ENCODE assay signal across 16 cellular contexts in genomic region chr4:35164063-35164462, GRCh38.
DNase-seq lines count a peak whose midpoint lies in the region; ATAC-seq and TF ChIP-seq lines count a peak whose summit lies in the region.
"Had no signal": no experiment of that assay in that cellular context is flagged by ENCODE, and none has a peak within 500 bp of the region (broad histone marks: within the 10 kb centered on the region; RNA-seq: fewer than 3 reads in every experiment).

No MANE protein-coding gene starts in this region.

- DNase-seq in NCI-H526 treated with DMSO at 0.1 percent for 48 hours (lab: John Stamatoyannopoulos, UW) (no peak), CD1c-positive myeloid dendritic cell (ENCODE audit: extremely low spot score) (no peak)
- DNase-seq: C1 segment of cervical spinal cord; CD4-positive, CD25-positive, alpha-beta regulatory T cell; CD8-positive, alpha-beta T cell; DMS53; DMS79 treated with DMSO at 0.1 percent for 48 hours; GF-D8; H9 had no signal

- H3K27ac ChIP-seq in OCI-LY3 (ENCODE audit: low read length) = peak overlapping the region; percentile 7; the same call in 1 of the 2 replicates

- peaks cover 20% of the 10 kb centered on the region for H3K4me1 ChIP-seq in OCI-LY3 (ENCODE audit: low read length)

- ATAC-seq in GM18861 (IDR thresholded peaks at IDR 0.05; ENCODE audit: unreplicated experiment) = peak; percentile 73
- peak; percentile 56 for ATAC-seq in HG02759 (IDR thresholded peaks at IDR 0.05; ENCODE audit: unreplicated experiment)
- ATAC-seq in HG02870 (IDR thresholded peaks at IDR 0.05; ENCODE audit: unreplicated experiment) = no peak
- ATAC-seq in HG02571 (IDR thresholded peaks at IDR 0.05; ENCODE audit: unreplicated experiment) = no peak
- ATAC-seq: CD8-positive, alpha-beta T cell; GM23338; HCT116 had no signal

- no peaks in the 10 kb centered on the region for H3K79me2 ChIP-seq in OCI-LY3 (ENCODE audit: low read length)

- no peaks in the 10 kb centered on the region for H4K20me1 ChIP-seq in OCI-LY3 (ENCODE audit: insufficient read depth, low read length)

- H2AFZ ChIP-seq in OCI-LY3 (ENCODE audit: low read depth, low read length) = no peak overlapping the region
- H2AFZ ChIP-seq: GM23338 had no signal

- no peak overlapping the region for H3K4me3 ChIP-seq in OCI-LY3 (ENCODE audit: low read length)
- H3K4me3 ChIP-seq: GM23338 had no signal

- peak overlapping the region; percentile 13; the same call in 1 of the 2 replicates for H3K4me2 ChIP-seq in OCI-LY3 (ENCODE audit: low read length)
- H3K4me2 ChIP-seq: GM23338 had no signal

- H3K9ac ChIP-seq in OCI-LY3 (ENCODE audit: low read length) = no peak overlapping the region

- H3K9me3 ChIP-seq in OCI-LY3 (ENCODE audit: insufficient read depth, low read length) = no peaks in the 10 kb centered on the region

- TF ChIP-seq CTCF in OCI-LY3 (IDR thresholded peaks at IDR 0.05; ENCODE audit: low read depth, low read length) = no peak

- H3K27me3 ChIP-seq in OCI-LY3 (ENCODE audit: low read depth, low read length) = no peaks in the 10 kb centered on the region

- peaks cover 5% of the 10 kb centered on the region for H3K36me3 ChIP-seq in OCI-LY3 (replicated peaks; ENCODE audit: low read depth, low read length)

Comparison
In these comparisons a context has a peak if more than half of its experiments do, and no peak if none do; other contexts are left out.
1. ATAC-seq: peak in GM18861 (single experiment) and HG02759 (single experiment); none in HG02870 (single experiment) and HG02571 (single experiment).